ENCODE assay signal across 10 cellular contexts in genomic region chr18:22223263-22223960, GRCh38. TPM values are rescaled to one million over a fixed set of nuclear protein-coding genes. Genes with fewer than 3 reads are reported as not detected.
DNase-seq lines count a peak whose midpoint lies in the region; ATAC-seq and TF ChIP-seq lines count a peak whose summit lies in the region.
"Had no signal": no experiment of that assay in that cellular context is flagged by ENCODE, and none has a peak within 500 bp of the region (broad histone marks: within the 10 kb centered on the region; RNA-seq: fewer than 3 reads in every experiment).

No MANE protein-coding gene starts in this region.

- peaks cover 25 to 26% of the 10 kb centered on the region in 2 donors for H3K4me1 Mint-ChIP-seq in natural killer cell
- H3K4me1 Mint-ChIP-seq in activated T-helper 1 cell treated with anti-CD3 and anti-CD28 coated beads, Interleukin-12 subunit alpha, Interleukin-12 subunit beta, Interleukin-2, Interleukin-4 antibody, amounts not matched to agents 30 ng/mL and 10 ng/mL and 1 ng/mL, durations not matched to agents 14 hours and 24 hours and 36 hours (ENCODE audit: low read depth), result no peaks in the 10 kb centered on the region
- H3K4me1 Mint-ChIP-seq: memory B cell had no signal

- ATAC-seq in natural killer cell (peak in 2 of 3 donors; percentile 38 to 64), HG03432 (IDR thresholded peaks at IDR 0.05; ENCODE audit: unreplicated experiment) (no peak), HG03175 (IDR thresholded peaks at IDR 0.05; ENCODE audit: unreplicated experiment) (no peak)

- no peak overlapping the region for H3K27ac Mint-ChIP-seq in natural killer cell
- H3K27ac Mint-ChIP-seq in activated T-helper 1 cell treated with anti-CD3 and anti-CD28 coated beads, Interleukin-12 subunit alpha, Interleukin-12 subunit beta, Interleukin-2, Interleukin-4 antibody, amounts not matched to agents 30 ng/mL and 10 ng/mL and 1 ng/mL, durations not matched to agents 14 hours and 24 hours and 36 hours, result no peak overlapping the region
- H3K27ac Mint-ChIP-seq: memory B cell had no signal

- no peak overlapping the region for H3K4me3 Mint-ChIP-seq in natural killer cell
- no peak overlapping the region for H3K4me3 Mint-ChIP-seq in activated T-helper 1 cell treated with anti-CD3 and anti-CD28 coated beads, Interleukin-12 subunit alpha, Interleukin-12 subunit beta, Interleukin-2, Interleukin-4 antibody, amounts not matched to agents 30 ng/mL and 10 ng/mL and 1 ng/mL, durations not matched to agents 14 hours and 24 hours and 36 hours
- H3K4me3 Mint-ChIP-seq: memory B cell had no signal

- DNase-seq in COLO829 (ENCODE audit: low spot score), result peak; percentile 60
- peak; percentile 57 for DNase-seq in NB4 (ENCODE audit: low read depth)
- DNase-seq in dermis blood vessel endothelial cell, result peak; percentile 79
- DNase-seq in natural killer cell, result no peak
- no peak for DNase-seq in foreskin melanocyte
- DNase-seq in activated T-helper 1 cell treated with anti-CD3 and anti-CD28 coated beads, Interleukin-12 subunit alpha, Interleukin-12 subunit beta, Interleukin-2, Interleukin-4 antibody, amounts not matched to agents 30 ng/mL and 10 ng/mL and 1 ng/mL, durations not matched to agents 14 hours and 24 hours and 36 hours (ENCODE audit: low spot score), result no peak
- DNase-seq: T-helper 9 cell had no signal

- no peak for TF ChIP-seq POLR2A in NB4 (IDR thresholded peaks at IDR 0.05; ENCODE audit: extremely low read depth, insufficient read length)

- no peaks in the 10 kb centered on the region for H3K36me3 Mint-ChIP-seq in natural killer cell
- H3K36me3 Mint-ChIP-seq in activated T-helper 1 cell treated with anti-CD3 and anti-CD28 coated beads, Interleukin-12 subunit alpha, Interleukin-12 subunit beta, Interleukin-2, Interleukin-4 antibody, amounts not matched to agents 30 ng/mL and 10 ng/mL and 1 ng/mL, durations not matched to agents 14 hours and 24 hours and 36 hours (ENCODE audit: low read depth), result no peaks in the 10 kb centered on the region
- H3K36me3 Mint-ChIP-seq: memory B cell had no signal

- TF ChIP-seq CTCF in NB4 (IDR thresholded peaks at IDR 0.05; ENCODE audit: low read depth, low read length) (no peak), natural killer cell (IDR thresholded peaks at IDR 0.05) (no peak)

- intact Hi-C loops in natural killer cell (cut with micrococcal nuclease), result no loop called here
- intact Hi-C loops in activated T-helper 1 cell treated with anti-CD3 and anti-CD28 coated beads, Interleukin-12 subunit alpha, Interleukin-12 subunit beta, Interleukin-2, Interleukin-4 antibody, amounts not matched to agents 30 ng/mL and 10 ng/mL and 1 ng/mL, durations not matched to agents 14 hours and 24 hours and 36 hours (cut with micrococcal nuclease), result no loop called here

- H3K9me3 Mint-ChIP-seq in natural killer cell, result peaks cover 0 to 3% of the 10 kb centered on the region in 2 donors
- H3K9me3 Mint-ChIP-seq in activated T-helper 1 cell treated with anti-CD3 and anti-CD28 coated beads, Interleukin-12 subunit alpha, Interleukin-12 subunit beta, Interleukin-2, Interleukin-4 antibody, amounts not matched to agents 30 ng/mL and 10 ng/mL and 1 ng/mL, durations not matched to agents 14 hours and 24 hours and 36 hours, result peaks cover 4% of the 10 kb centered on the region

- peaks cover 8 to 15% of the 10 kb centered on the region in 2 donors for H3K27me3 Mint-ChIP-seq in natural killer cell (ENCODE audit: low read depth in 2 of 2)
- no peaks in the 10 kb centered on the region for H3K27me3 Mint-ChIP-seq in activated T-helper 1 cell treated with anti-CD3 and anti-CD28 coated beads, Interleukin-12 subunit alpha, Interleukin-12 subunit beta, Interleukin-2, Interleukin-4 antibody, amounts not matched to agents 30 ng/mL and 10 ng/mL and 1 ng/mL, durations not matched to agents 14 hours and 24 hours and 36 hours (ENCODE audit: insufficient read depth)
- H3K27me3 Mint-ChIP-seq: memory B cell had no signal

- no peak overlapping the region for H3K4me3 ChIP-seq in NB4 (ENCODE audit: low read depth, low read length)

RNA-seq across cellular contexts. Expression of gene GATA6, which starts 54.0 kb away (rescaled TPM):
- 0.51 and 0.98 TPM in 2 replicates for total RNA-seq in dermis blood vessel endothelial cell
- total RNA-seq in natural killer cell, result 1 to 10 TPM in 2 of 3 donors, under 1 TPM in 1; 0.54 to 1.1 (median 1.0) TPM
- total RNA-seq in activated T-helper 1 cell treated with anti-CD3 and anti-CD28 coated beads, Interleukin-12 subunit alpha, Interleukin-12 subunit beta, Interleukin-2, Interleukin-4 antibody, amounts not matched to agents 30 ng/mL and 10 ng/mL and 1 ng/mL, durations not matched to agents 14 hours and 24 hours and 36 hours, result not detected in 2 replicates

Comparison
In these comparisons a context has a peak if more than half of its experiments do, and no peak if none do; other contexts are left out.
1. DNase-seq: peak in COLO829 (single experiment), NB4 (single experiment) and dermis blood vessel endothelial cell (single experiment); none in natural killer cell (single experiment), foreskin melanocyte (single experiment) and activated T-helper 1 cell treated with anti-CD3 and anti-CD28 coated beads, Interleukin-12 subunit alpha, Interleukin-12 subunit beta, Interleukin-2, Interleukin-4 antibody, amounts not matched to agents 30 ng/mL and 10 ng/mL and 1 ng/mL, durations not matched to agents 14 hours and 24 hours and 36 hours (single experiment).
2. ATAC-seq: peak in natural killer cell (2 of 3); none in HG03432 (single experiment) and HG03175 (single experiment).